In genomic region chr2:9738718-9739496, GRCh38 we compare ENCODE assay signal across 8 cellular contexts.
DNase-seq lines count a peak whose midpoint lies in the region; ATAC-seq and TF ChIP-seq lines count a peak whose summit lies in the region.

No MANE protein-coding gene starts in this region.

- H3K4me1 Mint-ChIP-seq in IgD-negative memory B cell = peaks cover 3 to 11% (median 11%) of the 10 kb centered on the region in 3 donors
- H3K4me1 Mint-ChIP-seq in effector memory CD8-positive, alpha-beta T cell (ENCODE audit: low read depth in 2 of 2) = peaks cover 48 to 56% of the 10 kb centered on the region in 2 donors

- H3K27me3 Mint-ChIP-seq in IgD-negative memory B cell = peaks cover 4% of the 10 kb centered on the region
- no peaks in the 10 kb centered on the region for H3K27me3 Mint-ChIP-seq in effector memory CD8-positive, alpha-beta T cell

- peaks cover 2 to 15% (median 7%) of the 10 kb centered on the region in 3 donors for H3K9me3 Mint-ChIP-seq in IgD-negative memory B cell
- H3K9me3 Mint-ChIP-seq in effector memory CD8-positive, alpha-beta T cell = no peaks in the 10 kb centered on the region

- peak overlapping the region; percentile 80 to 92 (median 84) for H3K4me3 Mint-ChIP-seq in IgD-negative memory B cell
- H3K4me3 Mint-ChIP-seq in effector memory CD8-positive, alpha-beta T cell = peak overlapping the region; percentile 85 to 92

- peak overlapping the region in 1 of 3 donors; percentile 18 for H3K27ac Mint-ChIP-seq in IgD-negative memory B cell
- H3K27ac Mint-ChIP-seq in effector memory CD8-positive, alpha-beta T cell = peak overlapping the region; percentile 94 to 100

- ATAC-seq in effector memory CD8-positive, alpha-beta T cell (replicated peaks) = peak; percentile 12
- peak; percentile 67 for ATAC-seq in sciatic nerve

- DNase-seq in GM10248 (ENCODE audit: extremely low spot score) (peak; percentile 28), sciatic nerve (ENCODE audit: low spot score) (no peak), NCI-H69 (lab: John Stamatoyannopoulos, UW) (no peak), H4 (ENCODE audit: low spot score) (no peak), NCI-H2107 treated with DMSO at 0.1 percent for 48 hours (lab: John Stamatoyannopoulos, UW; ENCODE audit: unreplicated experiment) (no peak), ecto neural progenitor cell (ENCODE audit: low spot score) (no peak)
- peak in 1 of 3 experiments; percentile 14 for DNase-seq in effector memory CD8-positive, alpha-beta T cell

- no peak for TF ChIP-seq CTCF in GM10248 (IDR thresholded peaks at IDR 0.05; ENCODE audit: control extremely low read depth, extremely low read depth, low read depth, missing control alignments)

- H3K36me3 Mint-ChIP-seq in IgD-negative memory B cell = no peaks in the 10 kb centered on the region
- H3K36me3 Mint-ChIP-seq in effector memory CD8-positive, alpha-beta T cell (ENCODE audit: insufficient read depth) = peaks cover 3% of the 10 kb centered on the region

- CTCF ChIA-PET in GM10248 (lab: Yijun Ruan, JAX) = interaction anchor here (1.0 to 2.1 kb wide), 2 partner anchors 9 to 10 kb away, joined by 3 to 6 read pairs; no protein-coding TSS in a partner anchor

- intact Hi-C loops in sciatic nerve (cut with DNase I) = no loop called here

- POLR2A ChIA-PET in GM10248 (lab: Yijun Ruan, JAX) = interaction anchor here (0.6 kb wide), 1 partner anchor 316 kb away, joined by 3 read pairs; no protein-coding TSS in a partner anchor
